In the genomic region with DNA sequence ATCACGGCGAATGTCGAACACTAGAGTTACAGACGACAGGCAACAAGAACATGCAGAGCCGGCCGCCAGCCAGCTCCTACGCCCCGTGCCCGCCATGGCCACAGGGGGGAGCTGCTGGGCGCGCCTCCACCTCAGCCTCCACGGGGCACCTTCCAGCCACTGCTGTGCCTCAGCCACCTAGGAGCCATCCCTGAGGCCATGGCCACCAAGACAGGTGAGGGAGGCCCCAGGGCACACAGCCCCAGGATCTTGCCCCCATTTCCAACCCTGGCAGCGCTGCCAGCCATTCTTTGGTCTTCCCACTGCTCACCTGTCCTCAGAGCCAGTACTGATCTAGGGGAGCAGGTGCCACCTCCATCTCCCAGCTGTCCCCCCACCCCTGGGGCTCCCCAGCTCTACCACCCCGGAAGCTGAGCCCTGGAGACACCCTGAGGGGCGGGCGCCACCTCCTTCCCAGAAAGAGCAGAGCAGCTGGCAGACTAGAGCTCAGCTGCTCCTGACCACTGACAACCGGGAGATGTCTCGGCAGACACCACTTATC, we compare ENCODE assay signal across 8 cellular contexts. TPM values are rescaled to one million over a fixed set of nuclear protein-coding genes. Genes with fewer than 3 reads are reported as not detected.
DNase-seq lines count a peak whose midpoint lies in the region; ATAC-seq and TF ChIP-seq lines count a peak whose summit lies in the region.

No MANE protein-coding gene starts in this region.

- no peaks in the 10 kb centered on the region for H3K9me3 Mint-ChIP-seq in activated T-cell treated with anti-CD3 and anti-CD28 coated beads, Interleukin-2, amount 50 U/mL, for 72 hours

- TF ChIP-seq CTCF in AG04450 (IDR thresholded peaks at IDR 0.05; ENCODE audit: low read depth, low read length) (peak; percentile 69), OCI-LY7 (conservative IDR thresholded peaks at IDR 0.05; ENCODE audit: low read length) (peak; percentile 88), fibroblast of the aortic adventitia (IDR thresholded peaks at IDR 0.05; ENCODE audit: insufficient read depth, low read length) (peak; percentile 74)

- no peaks in the 10 kb centered on the region for H3K9me2 ChIP-seq in OCI-LY7 (ENCODE audit: insufficient read depth, low read length)

- no peaks in the 10 kb centered on the region for H3K4me1 ChIP-seq in OCI-LY7 (ENCODE audit: insufficient read depth, low read length, poor library complexity, severe bottlenecking)

- BruUV-seq in OCI-LY7 (replicated peaks; lab: Mats Ljungman, UMichigan) = no TSS peak

- peaks cover 8% of the 10 kb centered on the region for H3K4me1 Mint-ChIP-seq in activated T-cell treated with anti-CD3 and anti-CD28 coated beads, Interleukin-2, amount 50 U/mL, for 72 hours (ENCODE audit: low read depth)

- H3K4me2 ChIP-seq in OCI-LY7 (ENCODE audit: low read length) = no peak overlapping the region

- H3K9me3 ChIP-seq in AG04450 (ENCODE audit: control insufficient read depth, insufficient read depth, low read length) = no peaks in the 10 kb centered on the region
- H3K9me3 ChIP-seq in OCI-LY7 (ENCODE audit: low read length) = no peaks in the 10 kb centered on the region

- no peak overlapping the region for H3K4me3 ChIP-seq in AG04450 (ENCODE audit: low read depth, low read length)
- no peak overlapping the region for H3K4me3 ChIP-seq in OCI-LY7 (ENCODE audit: low read depth, low read length, poor library complexity, severe bottlenecking)
- no peak overlapping the region for H3K4me3 ChIP-seq in fibroblast of the aortic adventitia (ENCODE audit: low read depth, low read length)

- peaks cover 55% of the 10 kb centered on the region for H3K36me3 ChIP-seq in OCI-LY7 (ENCODE audit: insufficient read depth, low read length)

- intact Hi-C loops in OCI-LY7 (cut with micrococcal nuclease; ENCODE audit: unreplicated experiment) (loop anchor here (5.0 kb wide), 1 partner anchor 49 kb away; a partner anchor contains a TSS), posterior cingulate gyrus (cut with DNase I) (no loop called here)

- H4K20me1 ChIP-seq in OCI-LY7 (ENCODE audit: insufficient read depth, low read length) = no peaks in the 10 kb centered on the region

- H3K27me3 Mint-ChIP-seq in activated T-cell treated with anti-CD3 and anti-CD28 coated beads, Interleukin-2, amount 50 U/mL, for 72 hours (ENCODE audit: low read depth) = no peaks in the 10 kb centered on the region

- CTCF ChIA-PET in AG04450 (lab: Charles Lee) (interaction anchor here (0.5 to 2.4 kb wide), 6 partner anchors 10 to 1124 kb away, joined by 3 to 10 read pairs (median 4); no protein-coding TSS in a partner anchor), OCI-LY7 (lab: Charles Lee; ENCODE audit: unreplicated experiment) (no interaction called here)

- no peak overlapping the region for H2AFZ ChIP-seq in OCI-LY7 (ENCODE audit: low read length)

- H3K27ac ChIP-seq in AG04450 (ENCODE audit: low read depth, low read length) = no peak overlapping the region
- no peak overlapping the region for H3K27ac ChIP-seq in OCI-LY7 (ENCODE audit: low read depth, low read length, poor library complexity, severe bottlenecking)

- H3K4me3 Mint-ChIP-seq in activated T-cell treated with anti-CD3 and anti-CD28 coated beads, Interleukin-2, amount 50 U/mL, for 72 hours = no peak overlapping the region

- H3K27ac Mint-ChIP-seq in activated T-cell treated with anti-CD3 and anti-CD28 coated beads, Interleukin-2, amount 50 U/mL, for 72 hours = peak overlapping the region; percentile 7

- no peaks in the 10 kb centered on the region for H3K79me2 ChIP-seq in OCI-LY7 (ENCODE audit: insufficient read depth, low read depth, low read length)

- DNase-seq in AG04450 (ENCODE audit: low read depth, low spot score) (no peak), OCI-LY7 (ENCODE audit: low spot score) (peak; percentile 63), fibroblast of the aortic adventitia (ENCODE audit: low read depth) (peak; percentile 18), posterior cingulate gyrus (peak in 7 of 10 donors; percentile 42 to 93 (median 63)), KG1 (lab: John Stamatoyannopoulos, UW) (no peak)
- DNase-seq in activated T-cell treated with anti-CD3 and anti-CD28 coated beads, Interleukin-2, amount 50 U/mL, for 72 hours = peak; percentile 74 to 81

- H3K27me3 ChIP-seq in AG04450 (ENCODE audit: control insufficient read depth, insufficient read depth, low read length) = no peaks in the 10 kb centered on the region

- peaks cover 0 to 3% of the 10 kb centered on the region in 2 donors for H3K36me3 Mint-ChIP-seq in activated T-cell treated with anti-CD3 and anti-CD28 coated beads, Interleukin-2, amount 50 U/mL, for 72 hours (ENCODE audit: insufficient read depth in 2 of 2)

- peak; percentile 45 for ATAC-seq in GM18520 (IDR thresholded peaks at IDR 0.05; ENCODE audit: unreplicated experiment)
- peak; percentile 91 to 92 for ATAC-seq in activated T-cell treated with anti-CD3 and anti-CD28 coated beads, Interleukin-2, amount 50 U/mL, for 72 hours (replicated peaks in 1 of 2)
- ATAC-seq in GM21786 (IDR thresholded peaks at IDR 0.05; ENCODE audit: unreplicated experiment) = no peak

- POLR2A ChIA-PET in AG04450 (lab: Yijun Ruan, JAX) (interaction anchor here (0.6 to 1.8 kb wide), 2 partner anchors 15 to 33 kb away, joined by 3 to 4 read pairs; no protein-coding TSS in a partner anchor), OCI-LY7 (lab: Charles Lee) (interaction anchor here (0.6 kb wide), 1 partner anchor 440 kb away, joined by 3 read pairs; no protein-coding TSS in a partner anchor)

RNA-seq across cellular contexts. Expression of a gene that starts 11.8 kb away (rescaled TPM):
- polyA plus RNA-seq in AG04450 (2011; rRNA removed) = 40.5 and 49.9 TPM in 2 replicates
- 17.7 and 29.0 TPM in 2 replicates for polyA minus RNA-seq in AG04450 (2011; rRNA and poly(A)+ RNA removed)
- total RNA-seq in OCI-LY7 (2014; rRNA removed; shearing (Covaris generic)) = 21.3 and 22.5 TPM in 2 replicates
- total RNA-seq in OCI-LY7 (2022) = 24.1 and 26.6 TPM in 2 replicates
- 10 to 100 TPM; 22.1 to 23.8 TPM for total RNA-seq in activated T-cell treated with anti-CD3 and anti-CD28 coated beads, Interleukin-2, amount 50 U/mL, for 72 hours
- 36.3 and 80.4 TPM in 2 replicates for total RNA-seq in fibroblast of the aortic adventitia (ENCODE audit: low replicate concordance)

RNA-seq across cellular contexts. Expression of a gene that starts 11.9 kb away (rescaled TPM):
- polyA plus RNA-seq in AG04450 (2011; rRNA removed) = 34.4 and 40.4 TPM in 2 replicates
- polyA minus RNA-seq in AG04450 (2011; rRNA and poly(A)+ RNA removed) = 14.4 and 20.8 TPM in 2 replicates
- 75.8 and 99.4 TPM in 2 replicates for total RNA-seq in OCI-LY7 (2014; rRNA removed; shearing (Covaris generic))
- total RNA-seq in OCI-LY7 (2022) (43.5 and 47.2 TPM in 2 replicates), fibroblast of the aortic adventitia (ENCODE audit: low replicate concordance) (49.3 and 73.3 TPM in 2 replicates)
- total RNA-seq in activated T-cell treated with anti-CD3 and anti-CD28 coated beads, Interleukin-2, amount 50 U/mL, for 72 hours = 10 to 100 TPM; 39.1 to 44.8 TPM

RNA-seq across cellular contexts. Expression of a gene that starts 30.1 kb away (rescaled TPM):
- 0.19 and 0.38 TPM in 2 replicates for polyA plus RNA-seq in AG04450 (2011; rRNA removed)
- 1.7 and 2.5 TPM in 2 replicates for polyA minus RNA-seq in AG04450 (2011; rRNA and poly(A)+ RNA removed)
- total RNA-seq in OCI-LY7 (2014; rRNA removed; shearing (Covaris generic)) = 2.9 and 6.3 TPM in 2 replicates
- 2.4 and 3.2 TPM in 2 replicates for total RNA-seq in OCI-LY7 (2022)
- total RNA-seq in activated T-cell treated with anti-CD3 and anti-CD28 coated beads, Interleukin-2, amount 50 U/mL, for 72 hours = 1 to 10 TPM in 1 of 2 donors, under 1 TPM in 1; 0.26 to 1.1 TPM
- 0.09 TPM in 1 of 2 replicates, not detected in the other for total RNA-seq in fibroblast of the aortic adventitia (ENCODE audit: low replicate concordance)

RNA-seq across cellular contexts. Expression of a gene that starts 50.9 kb away (rescaled TPM):
- 7.6 and 9.3 TPM in 2 replicates for polyA plus RNA-seq in AG04450 (2011; rRNA removed)
- polyA minus RNA-seq in AG04450 (2011; rRNA and poly(A)+ RNA removed) = 4.3 and 11.7 TPM in 2 replicates
- total RNA-seq in OCI-LY7 (2014; rRNA removed; shearing (Covaris generic)) = 22.3 and 31.0 TPM in 2 replicates
- 33.7 and 61.3 TPM in 2 replicates for total RNA-seq in OCI-LY7 (2022)
- 10 to 100 TPM; 51.1 to 69.5 TPM for total RNA-seq in activated T-cell treated with anti-CD3 and anti-CD28 coated beads, Interleukin-2, amount 50 U/mL, for 72 hours
- total RNA-seq in fibroblast of the aortic adventitia (ENCODE audit: low replicate concordance) = 11.5 and 15.6 TPM in 2 replicates

RNA-seq across cellular contexts. Expression of a gene that starts 54.1 kb away (rescaled TPM):
- polyA plus RNA-seq in AG04450 (2011; rRNA removed) = 148 and 165 TPM in 2 replicates
- 81.1 and 99.3 TPM in 2 replicates for polyA minus RNA-seq in AG04450 (2011; rRNA and poly(A)+ RNA removed)
- total RNA-seq in OCI-LY7 (2014; rRNA removed; shearing (Covaris generic)) = 122 and 126 TPM in 2 replicates
- total RNA-seq in OCI-LY7 (2022) (323 and 349 TPM in 2 replicates), fibroblast of the aortic adventitia (ENCODE audit: low replicate concordance) (39.8 and 70.3 TPM in 2 replicates)
- total RNA-seq in activated T-cell treated with anti-CD3 and anti-CD28 coated beads, Interleukin-2, amount 50 U/mL, for 72 hours = 100 to 1,000 TPM; 225 to 231 TPM

Comparison
In these comparisons a context has a peak if more than half of its experiments do, and no peak if none do; other contexts are left out.
1. DNase-seq: peak in OCI-LY7 (single experiment), activated T-cell treated with anti-CD3 and anti-CD28 coated beads, Interleukin-2, amount 50 U/mL, for 72 hours (2 of 2), fibroblast of the aortic adventitia (single experiment) and posterior cingulate gyrus (7 of 10); none in AG04450 (single experiment) and KG1 (single experiment).
2. Peak in every context shown above with its lines, with median percentiles within 50 percentile points of each other: CTCF ChIP-seq.